18 cellular contexts compared by ENCODE assay signal in the genomic region with DNA sequence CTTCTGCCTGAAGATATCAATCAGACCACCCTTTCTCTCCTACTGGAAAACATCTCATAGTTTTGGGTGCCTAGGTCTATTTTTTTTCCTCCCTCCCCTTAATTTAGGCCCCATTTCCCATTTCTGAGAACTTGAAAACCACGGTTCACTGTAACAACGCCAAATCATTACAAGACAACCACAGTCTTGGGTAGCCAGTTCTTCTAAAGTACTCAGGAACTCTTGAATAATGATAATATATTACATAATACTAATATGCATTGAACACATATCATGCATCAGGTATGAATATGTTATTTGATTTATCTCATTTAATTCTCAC.
A peak's percentile ranks its signal among the peaks of the same experiment; 100 is the strongest.
DNase-seq lines count a peak whose midpoint lies in the region; ATAC-seq and TF ChIP-seq lines count a peak whose summit lies in the region.
"Had no signal": no experiment of that assay in that cellular context is flagged by ENCODE, and none has a peak within 500 bp of the region (broad histone marks: within the 10 kb centered on the region; RNA-seq: fewer than 3 reads in every experiment).

No MANE protein-coding gene starts in this region.

- no peaks in the 10 kb centered on the region for H3K79me2 ChIP-seq in PC-3 (ENCODE audit: low read length)

- ATAC-seq in GM19452 (IDR thresholded peaks at IDR 0.05; ENCODE audit: unreplicated experiment) (peak; percentile 25), PC-3 (no peak), GM19395 (IDR thresholded peaks at IDR 0.05; ENCODE audit: unreplicated experiment) (no peak)
- ATAC-seq: WTC11 had no signal

- CTCF ChIA-PET in PC-3 (lab: Charles Lee): interaction anchor here (0.5 to 1.2 kb wide), 4 partner anchors 9 to 746 kb away, joined by 3 read pairs; no protein-coding TSS in a partner anchor

- H3K9me3 ChIP-seq in PC-3 (ENCODE audit: low read length): no peaks in the 10 kb centered on the region
- H3K9me3 ChIP-seq: esophagus squamous epithelium, heart right ventricle, stomach, vagina had no signal

- peak overlapping the region; percentile 11 for H3K4me2 ChIP-seq in PC-3 (ENCODE audit: low read length)

- no peaks in the 10 kb centered on the region for H3K36me3 ChIP-seq in PC-3 (ENCODE audit: low read depth, low read length)
- H3K36me3 ChIP-seq: esophagus squamous epithelium, heart right ventricle, stomach, vagina had no signal

- no peak for TF ChIP-seq CTCF in PC-3 (conservative IDR thresholded peaks at IDR 0.05; ENCODE audit: low read depth, low read length)

- H3K4me1 ChIP-seq in PC-3 (ENCODE audit: insufficient read depth, low read length): peaks cover 34% of the 10 kb centered on the region
- H3K4me1 ChIP-seq: esophagus squamous epithelium, stomach had no signal

- peak overlapping the region; percentile 11; the same call in 1 of the 2 replicates for H3K9ac ChIP-seq in PC-3 (ENCODE audit: low read length)

- H3K9me2 ChIP-seq in PC-3 (replicated peaks; ENCODE audit: low read length): no peaks in the 10 kb centered on the region

- H3K27me3 ChIP-seq in PC-3 (ENCODE audit: low read length): no peaks in the 10 kb centered on the region
- H3K27me3 ChIP-seq: esophagus squamous epithelium, heart right ventricle, stomach, vagina had no signal

- peak; percentile 64 to 75 for DNase-seq in AML-193 (lab: John Stamatoyannopoulos, UW)
- no peak for DNase-seq in PC-3
- DNase-seq in medulla oblongata (ENCODE audit: extremely low spot score): peak; percentile 51
- DNase-seq in substantia nigra (lab: John Stamatoyannopoulos, UW): no peak
- DNase-seq in anterior cingulate cortex (lab: John Stamatoyannopoulos, UW): no peak
- no peak for DNase-seq in iPS-NIHi11 (ENCODE audit: low spot score)
- DNase-seq: effector CD8-positive, alpha-beta T cell; esophagus squamous epithelium; heart right ventricle; mesendoderm; NCI-H1105; NCI-H748 treated with DMSO at 0.1 percent for 48 hours; stomach had no signal

- no peaks in the 10 kb centered on the region for H4K20me1 ChIP-seq in PC-3 (ENCODE audit: low read length)

- no TSS peak for BruUV-seq in PC-3 (replicated peaks; lab: Mats Ljungman, UMichigan)

- peak overlapping the region; percentile 76 for H3K27ac ChIP-seq in PC-3 (ENCODE audit: low read length)
- no peak overlapping the region for H3K27ac ChIP-seq in substantia nigra (ENCODE audit: low read depth, low read length, poor library complexity, severe bottlenecking)
- H3K27ac ChIP-seq: esophagus squamous epithelium, RWPE1, vagina had no signal

- H3K4me3 ChIP-seq in PC-3 (ENCODE audit: low read length): no peak overlapping the region
- H3K4me3 ChIP-seq: esophagus squamous epithelium, heart right ventricle, stomach, vagina had no signal

- H2AFZ ChIP-seq in PC-3 (ENCODE audit: low read length): no peak overlapping the region

- POLR2A ChIA-PET in PC-3 (lab: Charles Lee; ENCODE audit: unreplicated experiment): interaction anchor here (0.7 kb wide), 1 partner anchor 187 kb away, joined by 7 read pairs; no protein-coding TSS in a partner anchor

- intact Hi-C loops in PC-3 (cut with micrococcal nuclease): no loop called here

- no peaks in the 10 kb centered on the region for H3F3A ChIP-seq in PC-3 (ENCODE audit: low read length, unreplicated experiment)

Comparison
In these comparisons a context has a peak if more than half of its experiments do, and no peak if none do; other contexts are left out.
1. DNase-seq: peak in AML-193 (2 of 2) and medulla oblongata (single experiment); none in PC-3 (single experiment), substantia nigra (0 of 49), anterior cingulate cortex (0 of 58) and iPS-NIHi11 (single experiment).